Comparison of ENCODE assay signal across 29 cellular contexts in the genomic region with DNA sequence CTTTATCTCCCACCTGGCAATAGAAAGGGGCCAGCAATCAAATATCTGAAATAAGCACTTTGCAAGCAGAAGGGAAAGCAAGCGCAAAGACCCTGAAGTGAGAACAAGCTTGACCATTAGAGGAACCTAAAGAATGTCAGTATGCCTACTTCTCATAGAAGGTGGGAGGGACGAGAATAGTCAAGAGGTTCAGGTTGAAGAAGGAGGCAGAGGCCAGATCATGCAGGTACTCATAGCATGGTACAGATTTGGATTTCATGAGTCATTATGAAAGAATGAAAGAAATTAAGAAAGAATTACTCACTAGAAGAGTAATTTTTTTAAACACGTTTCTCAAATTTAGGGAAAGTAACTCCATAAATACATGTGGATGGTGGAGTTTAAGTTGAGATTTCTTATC. TPM values are rescaled to one million over a fixed set of nuclear protein-coding genes. Genes with fewer than 3 reads are reported as not detected.
DNase-seq lines count a peak whose midpoint lies in the region; ATAC-seq, FAIRE-seq and TF ChIP-seq lines count a peak whose summit lies in the region.
"Had no signal": no experiment of that assay in that cellular context is flagged by ENCODE, and none has a peak within 500 bp of the region (broad histone marks: within the 10 kb centered on the region; RNA-seq: fewer than 3 reads in every experiment).

No MANE protein-coding gene starts in this region.

- CTCF ChIA-PET in WTC11 (lab: Charles Lee), result no interaction called here
- CTCF ChIA-PET in OCI-LY7 (lab: Charles Lee; ENCODE audit: unreplicated experiment), result no interaction called here

- H3K9me3 ChIP-seq in upper lobe of right lung (no peaks in the 10 kb centered on the region), OCI-LY7 (ENCODE audit: low read length) (no peaks in the 10 kb centered on the region)
- H3K9me3 ChIP-seq: BE2C, BLaER1 had no signal

- peaks cover 13% of the 10 kb centered on the region for H3K27me3 Mint-ChIP-seq in activated T-helper 17 cell treated with anti-CD3 and anti-CD28 coated beads, Interleukin-2, amount 50 U/mL, for 72 hours
- no peaks in the 10 kb centered on the region for H3K27me3 Mint-ChIP-seq in WTC11 (ENCODE audit: low read depth)
- H3K27me3 Mint-ChIP-seq: CD4-positive, alpha-beta memory T cell had no signal

- intact Hi-C loops in upper lobe of right lung (cut with DNase I), result no loop called here
- intact Hi-C loops in OCI-LY7 (cut with micrococcal nuclease; ENCODE audit: unreplicated experiment), result no loop called here

- no peak overlapping the region for H3K27ac Mint-ChIP-seq in activated T-helper 17 cell treated with anti-CD3 and anti-CD28 coated beads, Interleukin-2, amount 50 U/mL, for 72 hours
- H3K27ac Mint-ChIP-seq in WTC11, result no peak overlapping the region
- H3K27ac Mint-ChIP-seq: CD14-positive monocyte; CD4-positive, alpha-beta memory T cell; CD4-positive, CD25-positive, alpha-beta regulatory T cell; CD8-positive, alpha-beta memory T cell had no signal

- ATAC-seq in activated T-helper 17 cell treated with anti-CD3 and anti-CD28 coated beads, Interleukin-2, amount 50 U/mL, for 72 hours (replicated peaks), result peak; percentile 45
- ATAC-seq in foreskin keratinocyte, result peak; percentile 14
- ATAC-seq in upper lobe of right lung, result peak; percentile 28
- no peak for ATAC-seq in WTC11
- ATAC-seq: GM12878 had no signal

- H2AFZ ChIP-seq in OCI-LY7 (ENCODE audit: low read length), result no peak overlapping the region

- H3K27me3 ChIP-seq in foreskin keratinocyte (no peaks in the 10 kb centered on the region), upper lobe of right lung (no peaks in the 10 kb centered on the region)
- H3K27me3 ChIP-seq: BLaER1 had no signal

- no peak for TF ChIP-seq POLR2A in H54 (IDR thresholded peaks at IDR 0.05; ENCODE audit: low read depth, low read length)

- BruUV-seq in OCI-LY7 (replicated peaks; lab: Mats Ljungman, UMichigan), result no TSS peak

- POLR2A ChIA-PET in WTC11 (lab: Charles Lee), result no interaction called here
- POLR2A ChIA-PET in OCI-LY7 (lab: Charles Lee), result no interaction called here

- H3K4me3 ChIP-seq in upper lobe of right lung (no peak overlapping the region), OCI-LY7 (ENCODE audit: low read depth, low read length, poor library complexity, severe bottlenecking) (no peak overlapping the region)
- H3K4me3 ChIP-seq: BLaER1, GM12878 had no signal

- H3K27ac ChIP-seq in foreskin keratinocyte (no peak overlapping the region), upper lobe of right lung (no peak overlapping the region), OCI-LY7 (ENCODE audit: low read depth, low read length, poor library complexity, severe bottlenecking) (no peak overlapping the region)
- H3K27ac ChIP-seq: BLaER1 had no signal

- no peaks in the 10 kb centered on the region for H3K9me3 Mint-ChIP-seq in activated T-helper 17 cell treated with anti-CD3 and anti-CD28 coated beads, Interleukin-2, amount 50 U/mL, for 72 hours
- H3K9me3 Mint-ChIP-seq in WTC11, result peaks cover 7% of the 10 kb centered on the region

- no peaks in the 10 kb centered on the region for H3K79me2 ChIP-seq in OCI-LY7 (ENCODE audit: insufficient read depth, low read depth, low read length)

- H3K36me3 Mint-ChIP-seq in activated T-helper 17 cell treated with anti-CD3 and anti-CD28 coated beads, Interleukin-2, amount 50 U/mL, for 72 hours (ENCODE audit: low read depth), result no peaks in the 10 kb centered on the region
- H3K36me3 Mint-ChIP-seq in WTC11, result no peaks in the 10 kb centered on the region
- H3K36me3 Mint-ChIP-seq: CD14-positive monocyte; CD4-positive, alpha-beta memory T cell; CD4-positive, CD25-positive, alpha-beta regulatory T cell; CD8-positive, alpha-beta memory T cell had no signal

- no peaks in the 10 kb centered on the region for H4K20me1 ChIP-seq in OCI-LY7 (ENCODE audit: insufficient read depth, low read length)
- H4K20me1 ChIP-seq: BLaER1 had no signal

- H3K4me1 ChIP-seq in foreskin keratinocyte, result no peaks in the 10 kb centered on the region
- no peaks in the 10 kb centered on the region for H3K4me1 ChIP-seq in upper lobe of right lung
- no peaks in the 10 kb centered on the region for H3K4me1 ChIP-seq in OCI-LY7 (ENCODE audit: insufficient read depth, low read length, poor library complexity, severe bottlenecking)
- H3K4me1 ChIP-seq: BE2C, BLaER1 had no signal

- no peak for TF ChIP-seq CTCF in foreskin keratinocyte (conservative IDR thresholded peaks at IDR 0.05)
- TF ChIP-seq CTCF in upper lobe of right lung (IDR thresholded peaks at IDR 0.05), result no peak
- TF ChIP-seq CTCF in WTC11 (IDR thresholded peaks at IDR 0.05), result no peak
- no peak for TF ChIP-seq CTCF in OCI-LY7 (conservative IDR thresholded peaks at IDR 0.05; ENCODE audit: low read length)

- H3K36me3 ChIP-seq in upper lobe of right lung (no peaks in the 10 kb centered on the region), OCI-LY7 (ENCODE audit: insufficient read depth, low read length) (no peaks in the 10 kb centered on the region)
- H3K36me3 ChIP-seq: BE2C, BLaER1 had no signal

- no peak overlapping the region for H3K4me2 ChIP-seq in OCI-LY7 (ENCODE audit: low read length)
- H3K4me2 ChIP-seq: BLaER1 had no signal

- no peaks in the 10 kb centered on the region for H3K4me1 Mint-ChIP-seq in activated T-helper 17 cell treated with anti-CD3 and anti-CD28 coated beads, Interleukin-2, amount 50 U/mL, for 72 hours
- no peaks in the 10 kb centered on the region for H3K4me1 Mint-ChIP-seq in WTC11
- H3K4me1 Mint-ChIP-seq: CD4-positive, alpha-beta memory T cell; CD4-positive, CD25-positive, alpha-beta regulatory T cell; CD8-positive, alpha-beta memory T cell had no signal

- no peak for FAIRE-seq in H54 (lab: Jason Lieb, UNC)
- FAIRE-seq: A204.1, GM12878, GM12892, GM18507 had no signal

- no peak overlapping the region for H3K4me3 Mint-ChIP-seq in activated T-helper 17 cell treated with anti-CD3 and anti-CD28 coated beads, Interleukin-2, amount 50 U/mL, for 72 hours
- no peak overlapping the region for H3K4me3 Mint-ChIP-seq in WTC11
- H3K4me3 Mint-ChIP-seq: CD14-positive monocyte; CD4-positive, alpha-beta memory T cell; CD4-positive, CD25-positive, alpha-beta regulatory T cell; CD8-positive, alpha-beta memory T cell had no signal

- DNase-seq in HT1080 (ENCODE audit: low read depth) (peak; percentile 15), foreskin keratinocyte (peak in 1 of 2 donors; percentile 22), upper lobe of right lung (no peak), WTC11 (ENCODE audit: low spot score) (no peak), H54 (ENCODE audit: insufficient read length, low spot score) (no peak), OCI-LY7 (ENCODE audit: low spot score) (no peak)
- DNase-seq: 8988T; ACHN; BE2C; C1 segment of cervical spinal cord; CD4-positive, alpha-beta memory T cell; CD4-positive, CD25-positive, alpha-beta regulatory T cell; CD8-positive, alpha-beta memory T cell; COR-L47; DMS 273 treated with DMSO at 0.1 percent for 48 hours; DMS153; DMS53; DMS79; DND-41; EL; GDM1 had no signal

- no peaks in the 10 kb centered on the region for H3K9me2 ChIP-seq in OCI-LY7 (ENCODE audit: insufficient read depth, low read length)

TF ChIP-seq in WTC11, 78 proteins besides CTCF, POLR2A, EP300 and RAD21 (continues in another document):
- TF ChIP-seq ZNF121 (CRISPR knock-in tag; IDR thresholded peaks at IDR 0.05), result no peak
- TF ChIP-seq SP1 (CRISPR knock-in tag; conservative IDR thresholded peaks at IDR 0.05), result no peak
- TF ChIP-seq ZNF416 (CRISPR knock-in tag; IDR thresholded peaks at IDR 0.05), result no peak
- TF ChIP-seq, protein P1, sequence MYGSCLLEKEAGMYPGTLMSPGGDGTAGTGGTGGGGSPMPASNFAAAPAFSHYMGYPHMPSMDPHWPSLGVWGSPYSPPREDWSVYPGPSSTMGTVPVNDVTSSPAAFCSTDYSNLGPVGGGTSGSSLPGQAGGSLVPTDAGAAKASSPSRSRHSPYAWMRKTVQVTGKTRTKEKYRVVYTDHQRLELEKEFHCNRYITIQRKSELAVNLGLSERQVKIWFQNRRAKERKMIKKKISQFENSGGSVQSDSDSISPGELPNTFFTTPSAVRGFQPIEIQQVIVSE (CRISPR knock-in tag; IDR thresholded peaks at IDR 0.05; ENCODE audit: borderline replicate concordance), result no peak
- TF ChIP-seq, protein P2, sequence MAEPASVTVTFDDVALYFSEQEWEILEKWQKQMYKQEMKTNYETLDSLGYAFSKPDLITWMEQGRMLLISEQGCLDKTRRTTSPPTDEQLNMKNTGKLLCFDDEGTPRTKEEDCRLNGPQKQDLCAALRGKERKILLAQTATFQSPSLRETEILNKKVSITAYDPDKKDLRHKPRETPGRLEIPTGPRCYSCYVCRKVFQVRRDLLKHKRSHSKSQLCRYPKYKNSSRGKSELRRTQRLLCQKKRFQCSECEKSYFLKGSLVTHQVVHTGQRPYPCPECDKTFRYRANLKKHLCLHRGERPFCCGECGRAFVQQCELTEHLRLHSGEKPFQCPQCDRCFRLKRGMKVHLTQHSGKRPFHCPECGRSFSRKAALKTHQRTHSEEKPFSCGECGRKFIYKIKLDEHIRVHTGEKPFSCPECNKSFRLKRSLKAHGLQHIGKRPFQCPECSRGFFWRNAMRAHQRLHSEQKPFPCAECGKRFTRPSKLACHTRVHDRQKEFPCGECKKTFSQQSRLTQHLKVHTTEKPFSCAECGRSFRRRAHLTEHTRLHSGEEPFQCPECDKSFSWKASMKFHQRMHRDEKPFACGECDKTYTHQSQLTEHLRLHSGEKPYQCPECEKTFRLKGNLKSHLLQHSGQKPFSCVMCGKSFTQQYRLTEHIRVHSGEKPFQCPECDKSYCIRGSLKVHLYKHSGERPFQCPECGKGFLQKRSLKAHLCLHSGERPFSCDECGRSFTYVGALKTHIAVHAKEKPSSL (CRISPR knock-in tag; conservative IDR thresholded peaks at IDR 0.05), result no peak
- no peak for TF ChIP-seq ZBTB21 (CRISPR knock-in tag; IDR thresholded peaks at IDR 0.05; ENCODE audit: borderline replicate concordance)
- no peak for TF ChIP-seq ZNF423 (CRISPR knock-in tag; IDR thresholded peaks at IDR 0.05)
- no peak for TF ChIP-seq IRF2 (CRISPR knock-in tag; IDR thresholded peaks at IDR 0.05; ENCODE audit: borderline replicate concordance, low read depth)

RNA-seq across cellular contexts. Expression of a gene that starts 33.7 kb away (rescaled TPM):
- 11.0 and 13.9 TPM in 2 replicates for total RNA-seq in HT1080 (2014; rRNA removed; shearing (Covaris generic))
- 6.1 and 6.8 TPM in 2 replicates for polyA plus RNA-seq in HT1080 (2015; cell fraction: cytosol; rRNA removed)
- polyA plus RNA-seq in HT1080 (2015; cell fraction: nucleus; rRNA removed), result 10.4 and 13.3 TPM in 2 replicates
- not detected for total RNA-seq in activated T-helper 17 cell treated with anti-CD3 and anti-CD28 coated beads, Interleukin-2, amount 50 U/mL, for 72 hours
- 0.44 and 1.3 TPM in 2 replicates for total RNA-seq in foreskin keratinocyte
- 0.10 and 0.40 TPM in 2 replicates for polyA plus RNA-seq in foreskin keratinocyte
- 40.7 TPM for total RNA-seq in upper lobe of right lung
- 3.3 to 5.6 TPM (median 3.6 TPM) in 3 replicates for total RNA-seq in WTC11 (2021)
- total RNA-seq in OCI-LY7 (2014; rRNA removed; shearing (Covaris generic)), result not detected in 2 replicates
- total RNA-seq in OCI-LY7 (2022), result not detected in 2 replicates
- total RNA-seq: G401 had no signal
